17 cellular contexts compared by ENCODE assay signal in the genomic region with DNA sequence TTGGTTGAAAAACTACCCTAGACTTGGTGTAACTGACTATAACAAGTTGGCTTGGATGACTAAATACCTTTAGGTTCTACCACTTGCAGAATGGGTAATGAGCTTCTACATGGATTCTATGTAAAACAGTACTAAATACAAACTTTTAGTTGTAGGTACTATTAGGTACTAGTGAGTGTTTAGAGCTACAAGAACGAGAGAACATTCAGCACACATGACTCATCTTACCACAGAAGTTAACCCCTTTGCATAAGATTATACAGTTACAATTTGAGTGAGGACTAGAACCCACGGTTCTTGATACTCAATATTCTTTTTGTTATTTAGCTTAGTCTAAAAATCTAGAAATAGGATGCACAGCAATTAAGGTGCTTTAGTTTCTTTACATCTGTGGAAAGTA.
A peak's percentile ranks its signal among the peaks of the same experiment; 100 is the strongest.
DNase-seq lines count a peak whose midpoint lies in the region; ATAC-seq, FAIRE-seq and TF ChIP-seq lines count a peak whose summit lies in the region.
"Had no signal": no experiment of that assay in that cellular context is flagged by ENCODE, and none has a peak within 500 bp of the region (broad histone marks: within the 10 kb centered on the region; RNA-seq: fewer than 3 reads in every experiment).

No MANE protein-coding gene starts in this region.

- no peak for TF ChIP-seq POLR2A in esophagus squamous epithelium (IDR thresholded peaks at IDR 0.05)
- no peak for TF ChIP-seq POLR2A in uterus (IDR thresholded peaks at IDR 0.05)
- TF ChIP-seq POLR2A in sigmoid colon (IDR thresholded peaks at IDR 0.05): no peak

- H4K20me1 ChIP-seq in keratinocyte (ENCODE audit: control insufficient read depth, extremely low read depth, insufficient read depth, low read length): no peaks in the 10 kb centered on the region

- H3K9me3 ChIP-seq in keratinocyte (ENCODE audit: control insufficient read depth, low read depth, low read length): no peaks in the 10 kb centered on the region
- no peaks in the 10 kb centered on the region for H3K9me3 ChIP-seq in esophagus squamous epithelium
- H3K9me3 ChIP-seq in uterus: no peaks in the 10 kb centered on the region
- no peaks in the 10 kb centered on the region for H3K9me3 ChIP-seq in sigmoid colon
- H3K9me3 ChIP-seq: BLaER1, gastroesophageal sphincter, thoracic aorta had no signal

- in situ Hi-C loops in astrocyte of the spinal cord (cut with HindIII; ENCODE audit: low sequenced_read_pairs): no loop called here

- no peak overlapping the region for H2AFZ ChIP-seq in keratinocyte (ENCODE audit: control insufficient read depth, low read length)

- TF ChIP-seq EP300 in sigmoid colon (IDR thresholded peaks at IDR 0.05): no peak

- TF ChIP-seq CTCF in astrocyte of the spinal cord (IDR thresholded peaks at IDR 0.05; ENCODE audit: low read depth, low read length) (no peak), keratinocyte (optimal IDR thresholded peaks at IDR 0.05 in 1 of 3, IDR thresholded peaks at IDR 0.05 in 1 of 3, conservative IDR thresholded peaks at IDR 0.05 in 1 of 3; ENCODE audit: extremely low read depth in 1 of 3, insufficient read depth in 2 of 3, low read length in 3 of 3) (no peak), esophagus squamous epithelium (IDR thresholded peaks at IDR 0.05) (no peak), uterus (IDR thresholded peaks at IDR 0.05) (no peak), sigmoid colon (IDR thresholded peaks at IDR 0.05) (no peak)

- no peak for ATAC-seq in HG02571 (IDR thresholded peaks at IDR 0.05; ENCODE audit: unreplicated experiment)
- ATAC-seq: gastroesophageal sphincter had no signal

- peak; percentile 67 for FAIRE-seq in keratinocyte (lab: Jason Lieb, UNC)

- intact Hi-C loops in esophagus squamous epithelium (cut with DNase I) (no loop called here), uterus (cut with DNase I; ENCODE audit: low total_unique reads) (no loop called here), sigmoid colon (cut with DNase I) (no loop called here)

- H3K27ac ChIP-seq in keratinocyte (ENCODE audit: control insufficient read depth, insufficient read depth, low read length) (no peak overlapping the region), esophagus squamous epithelium (no peak overlapping the region), uterus (no peak overlapping the region), sigmoid colon (no peak overlapping the region)
- H3K27ac ChIP-seq: BLaER1, gastroesophageal sphincter, thoracic aorta had no signal

- no peaks in the 10 kb centered on the region for H3K27me3 ChIP-seq in keratinocyte (ENCODE audit: control insufficient read depth, extremely low read depth, insufficient read depth, low read length)
- no peaks in the 10 kb centered on the region for H3K27me3 ChIP-seq in esophagus squamous epithelium
- H3K27me3 ChIP-seq in uterus: no peaks in the 10 kb centered on the region
- H3K27me3 ChIP-seq in sigmoid colon: no peaks in the 10 kb centered on the region
- H3K27me3 ChIP-seq: BLaER1, gastroesophageal sphincter had no signal

- H3K4me1 ChIP-seq in keratinocyte (ENCODE audit: control insufficient read depth, extremely low read depth, insufficient read depth, low read length) (peaks cover 15% of the 10 kb centered on the region), esophagus squamous epithelium (no peaks in the 10 kb centered on the region), uterus (no peaks in the 10 kb centered on the region), sigmoid colon (no peaks in the 10 kb centered on the region)
- H3K4me1 ChIP-seq: gastroesophageal sphincter had no signal

- H3K36me3 ChIP-seq in keratinocyte (ENCODE audit: control insufficient read depth in 2 of 2, extremely low read depth in 1 of 2, insufficient read depth in 2 of 2, low read length in 2 of 2) (peaks cover 22 to 25% of the 10 kb centered on the region in 2 experiments), esophagus squamous epithelium (peaks cover 7 to 77% (median 24%) of the 10 kb centered on the region in 3 donors), uterus (no peaks in the 10 kb centered on the region), sigmoid colon (peaks cover 15 to 66% (median 33%) of the 10 kb centered on the region in 4 donors)

- no peaks in the 10 kb centered on the region for H3K79me2 ChIP-seq in keratinocyte (ENCODE audit: control insufficient read depth, insufficient read depth, low read length)

- dilution Hi-C loops in keratinocyte (cut with MboI; ENCODE audit: extremely low pct_ligation_motif_present, low sequenced_read_pairs): no loop called here

- H3K9ac ChIP-seq in keratinocyte (ENCODE audit: control insufficient read depth, extremely low read depth, insufficient read depth, low read length): no peak overlapping the region
- H3K9ac ChIP-seq: BLaER1 had no signal

- no peak overlapping the region for H3K4me3 ChIP-seq in astrocyte of the spinal cord (ENCODE audit: low read depth, low read length)
- no peak overlapping the region for H3K4me3 ChIP-seq in keratinocyte (ENCODE audit: control insufficient read depth in 2 of 3, extremely low read depth in 1 of 3, insufficient read depth in 2 of 3, low read depth in 1 of 3, low read length in 3 of 3)
- H3K4me3 ChIP-seq in esophagus squamous epithelium: no peak overlapping the region
- H3K4me3 ChIP-seq in uterus: no peak overlapping the region
- no peak overlapping the region for H3K4me3 ChIP-seq in sigmoid colon
- H3K4me3 ChIP-seq: BLaER1, gastroesophageal sphincter, thoracic aorta had no signal

- H3K4me2 ChIP-seq in keratinocyte (ENCODE audit: control insufficient read depth, extremely low read depth, insufficient read depth, low read depth, low read length): no peak overlapping the region
- H3K4me2 ChIP-seq: BLaER1 had no signal

- 44 to 52% methylated on average over 2 of the region's 2 CpGs for WGBS in esophagus squamous epithelium, 2 donors
- 69 to 74% methylated on average over 2 of the region's 2 CpGs for WGBS in sigmoid colon, 2 donors

- no peaks in the 10 kb centered on the region for H3K9me1 ChIP-seq in keratinocyte (ENCODE audit: control insufficient read depth, extremely low read depth, insufficient read depth, low read length)

- DNase-seq in AG20443 (ENCODE audit: low spot score): peak; percentile 42
- peak; percentile 34 for DNase-seq in HT1080 (ENCODE audit: low read depth)
- DNase-seq in astrocyte of the spinal cord (ENCODE audit: low read depth, low spot score): peak; percentile 57
- DNase-seq in keratinocyte (ENCODE audit: low read depth, low spot score): no peak
- DNase-seq in esophagus squamous epithelium (lab: John Stamatoyannopoulos, UW): no peak
- DNase-seq in uterus: no peak
- DNase-seq in sigmoid colon: no peak
- DNase-seq: activated CD4-positive, alpha-beta memory T cell treated with anti-CD3 and anti-CD28 coated beads for 36 hours; activated effector memory CD4-positive, alpha-beta T cell treated with Interleukin-2 at 50 U/mL for 16 hours; DMS 273 treated with DMSO at 0.1 percent for 48 hours; NCI-H1694 treated with DMSO at 0.1 percent for 48 hours; NCI-H510A treated with DMSO at 0.1 percent for 48 hours; stimulated activated CD4-positive, alpha-beta T cell treated with anti-CD3 and anti-CD28 coated beads, Interleukin-4, amount 100 ng/mL, for 1 hour had no signal

Comparison
In these comparisons a context has a peak if more than half of its experiments do, and no peak if none do; other contexts are left out.
1. DNase-seq: peak in AG20443 (single experiment), HT1080 (single experiment) and astrocyte of the spinal cord (single experiment); none in keratinocyte (single experiment), esophagus squamous epithelium (single experiment), uterus (0 of 2) and sigmoid colon (single experiment).